8 cellular contexts compared by ENCODE assay signal in the genomic region with DNA sequence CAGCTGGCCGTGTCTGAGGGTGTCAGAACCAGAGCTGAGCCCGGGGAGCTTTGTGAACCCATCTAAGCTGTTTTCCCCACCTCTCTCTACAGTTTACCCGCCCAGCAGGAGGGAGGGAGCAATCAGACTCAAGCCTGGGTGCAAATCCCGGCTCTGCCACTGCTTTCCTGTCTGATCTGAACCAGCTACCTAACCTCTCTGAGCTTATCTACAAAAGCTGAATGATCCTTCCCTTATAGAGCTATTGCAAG. TPM values are rescaled to one million over a fixed set of nuclear protein-coding genes. Genes with fewer than 3 reads are reported as not detected.
DNase-seq lines count a peak whose midpoint lies in the region; ATAC-seq, FAIRE-seq and TF ChIP-seq lines count a peak whose summit lies in the region.

No MANE protein-coding gene starts in this region.

- in situ Hi-C loops in ACHN (cut with HindIII; ENCODE audit: low pct_ligation_motif_present, low pct_unique_long_range_greater_than_20kb, low sequenced_read_pairs), result no loop called here

- H3K4me3 ChIP-seq in HFF-Myc (replicated peaks; ENCODE audit: low read depth, low read length) (peak overlapping the region; percentile 74), small intestine (ENCODE audit: low read depth in 1 of 2, low read length in 2 of 2) (peak overlapping the region; percentile 46 to 58)

- H3K9me3 ChIP-seq in small intestine (ENCODE audit: control insufficient read depth, low read depth), result no peaks in the 10 kb centered on the region

- 0% methylated on average over 4 of the region's 4 CpGs for WGBS in small intestine, 3 donors

- no peaks in the 10 kb centered on the region for H3K27me3 ChIP-seq in small intestine (ENCODE audit: control insufficient read depth in 2 of 2, insufficient read depth in 2 of 2, low read length in 2 of 2)

- no peak for TF ChIP-seq CTCF in HFF-Myc (IDR thresholded peaks at IDR 0.05; ENCODE audit: low read depth, low read length, missing control alignments)

- H3K9me3 Mint-ChIP-seq in activated T-helper 2 cell treated with anti-CD3 and anti-CD28 coated beads, Interferon-gamma antibody, Interleukin-2, Interleukin-4, amounts not matched to agents 10 μg/mL and 5 μg/mL and 100 μg/mL, durations not matched to agents 14 hours and 24 hours and 36 hours, result peaks cover 18% of the 10 kb centered on the region

- ATAC-seq in left ventricle myocardium superior (peak; percentile 30), GM19455 (IDR thresholded peaks at IDR 0.05; ENCODE audit: unreplicated experiment) (no peak)

- H3K27ac Mint-ChIP-seq in activated T-helper 2 cell treated with anti-CD3 and anti-CD28 coated beads, Interferon-gamma antibody, Interleukin-2, Interleukin-4, amounts not matched to agents 10 μg/mL and 5 μg/mL and 100 μg/mL, durations not matched to agents 14 hours and 24 hours and 36 hours, result peak overlapping the region; percentile 93

- H3K4me1 Mint-ChIP-seq in activated T-helper 2 cell treated with anti-CD3 and anti-CD28 coated beads, Interferon-gamma antibody, Interleukin-2, Interleukin-4, amounts not matched to agents 10 μg/mL and 5 μg/mL and 100 μg/mL, durations not matched to agents 14 hours and 24 hours and 36 hours (ENCODE audit: low read depth), result peaks cover 39% of the 10 kb centered on the region

- peaks cover 8 to 18% of the 10 kb centered on the region in 2 donors for H3K4me1 ChIP-seq in small intestine (ENCODE audit: control insufficient read depth in 2 of 2, insufficient read depth in 1 of 2, low read depth in 1 of 2, low read length in 1 of 2)

- DNase-seq in ACHN, result peak; percentile 35
- no peak for DNase-seq in HFF-Myc (ENCODE audit: extremely low read depth, low read depth)
- no peak for DNase-seq in activated T-helper 2 cell treated with anti-CD3 and anti-CD28 coated beads, Interferon-gamma antibody, Interleukin-2, Interleukin-4, amounts not matched to agents 10 μg/mL and 5 μg/mL and 100 μg/mL, durations not matched to agents 14 hours and 24 hours and 36 hours (ENCODE audit: low spot score)
- no peak for DNase-seq in left ventricle myocardium superior
- no peak for DNase-seq in small intestine
- no peak for DNase-seq in AG08396 (ENCODE audit: low spot score)
- no peak for DNase-seq in foreskin melanocyte

- H3K4me3 Mint-ChIP-seq in activated T-helper 2 cell treated with anti-CD3 and anti-CD28 coated beads, Interferon-gamma antibody, Interleukin-2, Interleukin-4, amounts not matched to agents 10 μg/mL and 5 μg/mL and 100 μg/mL, durations not matched to agents 14 hours and 24 hours and 36 hours (ENCODE audit: low read depth), result peak overlapping the region; percentile 95

- intact Hi-C loops in activated T-helper 2 cell treated with anti-CD3 and anti-CD28 coated beads, Interferon-gamma antibody, Interleukin-2, Interleukin-4, amounts not matched to agents 10 μg/mL and 5 μg/mL and 100 μg/mL, durations not matched to agents 14 hours and 24 hours and 36 hours (cut with micrococcal nuclease), result loop anchor here (1.0 to 2.0 kb wide), 5 partner anchors 14 to 590 kb away; a partner anchor contains a TSS
- intact Hi-C loops in left ventricle myocardium superior (cut with micrococcal nuclease), result no loop called here

- H3K27me3 Mint-ChIP-seq in activated T-helper 2 cell treated with anti-CD3 and anti-CD28 coated beads, Interferon-gamma antibody, Interleukin-2, Interleukin-4, amounts not matched to agents 10 μg/mL and 5 μg/mL and 100 μg/mL, durations not matched to agents 14 hours and 24 hours and 36 hours (ENCODE audit: low read depth), result no peaks in the 10 kb centered on the region

- no peak for FAIRE-seq in small intestine (lab: Jason Lieb, UNC)

- peak overlapping the region; percentile 91 to 97 for H3K27ac ChIP-seq in small intestine (ENCODE audit: low read depth in 1 of 2, low read length in 1 of 2)

- H3K36me3 Mint-ChIP-seq in activated T-helper 2 cell treated with anti-CD3 and anti-CD28 coated beads, Interferon-gamma antibody, Interleukin-2, Interleukin-4, amounts not matched to agents 10 μg/mL and 5 μg/mL and 100 μg/mL, durations not matched to agents 14 hours and 24 hours and 36 hours (ENCODE audit: low read depth), result peaks cover 46% of the 10 kb centered on the region

- no peaks in the 10 kb centered on the region for H3K36me3 ChIP-seq in small intestine (ENCODE audit: control insufficient read depth in 2 of 2, insufficient read depth in 2 of 2, low read length in 2 of 2)

RNA-seq across cellular contexts. Expression of a gene that starts 0.3 kb away (rescaled TPM):
- 54.7 and 55.4 TPM in 2 replicates for total RNA-seq in activated T-helper 2 cell treated with anti-CD3 and anti-CD28 coated beads, Interferon-gamma antibody, Interleukin-2, Interleukin-4, amounts not matched to agents 10 μg/mL and 5 μg/mL and 100 μg/mL, durations not matched to agents 14 hours and 24 hours and 36 hours
- total RNA-seq in left ventricle myocardium superior, result 56.7 TPM
- polyA plus RNA-seq in small intestine, result 10 to 100 TPM; 28.1 to 68.4 (median 32.2) TPM

RNA-seq across cellular contexts. Expression of a gene that starts 13.9 kb away (rescaled TPM):
- total RNA-seq in activated T-helper 2 cell treated with anti-CD3 and anti-CD28 coated beads, Interferon-gamma antibody, Interleukin-2, Interleukin-4, amounts not matched to agents 10 μg/mL and 5 μg/mL and 100 μg/mL, durations not matched to agents 14 hours and 24 hours and 36 hours, result 28.5 and 31.5 TPM in 2 replicates
- total RNA-seq in left ventricle myocardium superior, result 17.6 TPM
- polyA plus RNA-seq in small intestine, result 10 to 100 TPM in 1 of 3 donors, 1 to 10 TPM in 2; 8.4 to 32.2 (median 8.7) TPM

RNA-seq across cellular contexts. Expression of a gene that starts 37.5 kb away (rescaled TPM):
- total RNA-seq in activated T-helper 2 cell treated with anti-CD3 and anti-CD28 coated beads, Interferon-gamma antibody, Interleukin-2, Interleukin-4, amounts not matched to agents 10 μg/mL and 5 μg/mL and 100 μg/mL, durations not matched to agents 14 hours and 24 hours and 36 hours, result 0.48 and 0.52 TPM in 2 replicates
- 3.8 TPM for total RNA-seq in left ventricle myocardium superior
- polyA plus RNA-seq in small intestine, result 10 to 100 TPM in 2 of 3 donors, 1 to 10 TPM in 1; 8.9 to 12.8 (median 10.3) TPM
